7 cellular contexts compared by ENCODE assay signal in genomic region chr4:177442623-177443155, GRCh38. TPM values are rescaled to one million over a fixed set of nuclear protein-coding genes. Genes with fewer than 3 reads are reported as not detected.
DNase-seq lines count a peak whose midpoint lies in the region; ATAC-seq and TF ChIP-seq lines count a peak whose summit lies in the region.

No MANE protein-coding gene starts in this region.

- peak overlapping the region; percentile 93 for H2AFZ ChIP-seq in hepatocyte

- H3K9me3 Mint-ChIP-seq in activated T-cell treated with anti-CD3 and anti-CD28 coated beads, Interleukin-2, amount 50 U/mL, for 72 hours = no peaks in the 10 kb centered on the region

- H3K4me1 ChIP-seq in hepatocyte (ENCODE audit: insufficient read depth) (peaks cover 10% of the 10 kb centered on the region), skeletal muscle tissue (ENCODE audit: control insufficient read depth in 3 of 3, insufficient read depth in 3 of 3, low read length in 3 of 3) (peaks cover 8 to 15% (median 10%) of the 10 kb centered on the region in 3 donors)

- H3K27me3 Mint-ChIP-seq in activated T-cell treated with anti-CD3 and anti-CD28 coated beads, Interleukin-2, amount 50 U/mL, for 72 hours (ENCODE audit: low read depth) = no peaks in the 10 kb centered on the region

- peak overlapping the region; percentile 96 for H3K27ac Mint-ChIP-seq in activated T-cell treated with anti-CD3 and anti-CD28 coated beads, Interleukin-2, amount 50 U/mL, for 72 hours

- H3K79me2 ChIP-seq in hepatocyte = no peaks in the 10 kb centered on the region

- H3K4me3 Mint-ChIP-seq in activated T-cell treated with anti-CD3 and anti-CD28 coated beads, Interleukin-2, amount 50 U/mL, for 72 hours = peak overlapping the region; percentile 87 to 97

- H3K4me2 ChIP-seq in hepatocyte = peak overlapping the region; percentile 78

- H3K9ac ChIP-seq in skeletal muscle tissue (ENCODE audit: low read depth in 1 of 3, low read length in 3 of 3) = peak overlapping the region; percentile 93 to 96 (median 94)

- H3K4me1 Mint-ChIP-seq in activated T-cell treated with anti-CD3 and anti-CD28 coated beads, Interleukin-2, amount 50 U/mL, for 72 hours (ENCODE audit: low read depth) = peaks cover 39% of the 10 kb centered on the region

- no peaks in the 10 kb centered on the region for H3K27me3 ChIP-seq in MG63
- H3K27me3 ChIP-seq in hepatocyte = no peaks in the 10 kb centered on the region
- no peaks in the 10 kb centered on the region for H3K27me3 ChIP-seq in skeletal muscle tissue (ENCODE audit: control insufficient read depth in 3 of 3, insufficient read depth in 3 of 3, low read length in 3 of 3)

- H3K9me3 ChIP-seq in MG63 (no peaks in the 10 kb centered on the region), hepatocyte (ENCODE audit: low read depth) (no peaks in the 10 kb centered on the region), skeletal muscle tissue (ENCODE audit: control insufficient read depth in 3 of 3, low read length in 3 of 3) (no peaks in the 10 kb centered on the region)

- H3K36me3 Mint-ChIP-seq in activated T-cell treated with anti-CD3 and anti-CD28 coated beads, Interleukin-2, amount 50 U/mL, for 72 hours (ENCODE audit: insufficient read depth in 2 of 2) = peaks cover 7 to 14% of the 10 kb centered on the region in 2 donors

- no peaks in the 10 kb centered on the region for H3K9me2 ChIP-seq in hepatocyte (replicated peaks; ENCODE audit: insufficient read depth)

- H3K36me3 ChIP-seq in MG63 (no peaks in the 10 kb centered on the region), hepatocyte (replicated peaks; ENCODE audit: insufficient read depth, low read depth) (no peaks in the 10 kb centered on the region), skeletal muscle tissue (ENCODE audit: control insufficient read depth in 3 of 3, insufficient read depth in 3 of 3, low read length in 3 of 3) (peaks cover 0 to 10% (median 7%) of the 10 kb centered on the region in 3 donors)

- peak overlapping the region; percentile 91 for H3K27ac ChIP-seq in hepatocyte
- H3K27ac ChIP-seq in skeletal muscle tissue (ENCODE audit: low read depth, low read length) = peak overlapping the region; percentile 83

- no peaks in the 10 kb centered on the region for H4K20me1 ChIP-seq in hepatocyte (ENCODE audit: insufficient read depth, poor library complexity, severe bottlenecking)

- no peak for TF ChIP-seq CTCF in GM12865 (IDR thresholded peaks at IDR 0.05; ENCODE audit: insufficient read depth, low read depth, low read length, missing control alignments)
- no peak for TF ChIP-seq CTCF in hepatocyte (IDR thresholded peaks at IDR 0.05; ENCODE audit: poor library complexity)

- 44% methylated on average over 10 of the region's 10 CpGs for WGBS in hepatocyte (ENCODE audit: low lambda C conversion rate, missing lambda C conversion rate)

- H3K4me3 ChIP-seq in GM12865 (ENCODE audit: low read depth, low read length) (peak overlapping the region; percentile 98), MG63 (peak overlapping the region; percentile 61), hepatocyte (peak overlapping the region; percentile 50), skeletal muscle tissue (ENCODE audit: low read length in 3 of 3) (peak overlapping the region; percentile 90 to 100 (median 94))

- peak; percentile 14 for ATAC-seq in GM21526 (IDR thresholded peaks at IDR 0.05; ENCODE audit: low FRiP score, unreplicated experiment)
- ATAC-seq in activated T-cell treated with anti-CD3 and anti-CD28 coated beads, Interleukin-2, amount 50 U/mL, for 72 hours (replicated peaks in 1 of 2) = no peak

- DNase-seq in GM12865 (ENCODE audit: low read depth) (peak; percentile 59), MG63 (no peak), hepatocyte (ENCODE audit: low spot score) (no peak), ecto neural progenitor cell (ENCODE audit: low spot score) (no peak)
- DNase-seq in activated T-cell treated with anti-CD3 and anti-CD28 coated beads, Interleukin-2, amount 50 U/mL, for 72 hours = peak; percentile 2 to 10

RNA-seq across cellular contexts. Expression of gene AGA, which starts 0.5 kb away (rescaled TPM):
- total RNA-seq in MG63 (2014; rRNA removed; shearing (Covaris generic); ENCODE audit: low replicate concordance) = 19.0 and 28.3 TPM in 2 replicates
- total RNA-seq in activated T-cell treated with anti-CD3 and anti-CD28 coated beads, Interleukin-2, amount 50 U/mL, for 72 hours = 10 to 100 TPM; 38.3 to 41.7 TPM
- total RNA-seq in hepatocyte (24.8 and 43.8 TPM in 2 replicates), skeletal muscle tissue (5.2 TPM)
- polyA plus RNA-seq in hepatocyte = 17.7 and 29.5 TPM in 2 replicates

Comparison
In these comparisons a context has a peak if more than half of its experiments do, and no peak if none do; other contexts are left out.
1. DNase-seq: peak in GM12865 (single experiment) and activated T-cell treated with anti-CD3 and anti-CD28 coated beads, Interleukin-2, amount 50 U/mL, for 72 hours (2 of 2); none in MG63 (single experiment), hepatocyte (single experiment) and ecto neural progenitor cell (single experiment).
2. Peak in every context shown above with its lines, with median percentiles within 50 percentile points of each other: H3K4me3 ChIP-seq.